Comparison of ENCODE assay signal across 10 cellular contexts in the genomic region with DNA sequence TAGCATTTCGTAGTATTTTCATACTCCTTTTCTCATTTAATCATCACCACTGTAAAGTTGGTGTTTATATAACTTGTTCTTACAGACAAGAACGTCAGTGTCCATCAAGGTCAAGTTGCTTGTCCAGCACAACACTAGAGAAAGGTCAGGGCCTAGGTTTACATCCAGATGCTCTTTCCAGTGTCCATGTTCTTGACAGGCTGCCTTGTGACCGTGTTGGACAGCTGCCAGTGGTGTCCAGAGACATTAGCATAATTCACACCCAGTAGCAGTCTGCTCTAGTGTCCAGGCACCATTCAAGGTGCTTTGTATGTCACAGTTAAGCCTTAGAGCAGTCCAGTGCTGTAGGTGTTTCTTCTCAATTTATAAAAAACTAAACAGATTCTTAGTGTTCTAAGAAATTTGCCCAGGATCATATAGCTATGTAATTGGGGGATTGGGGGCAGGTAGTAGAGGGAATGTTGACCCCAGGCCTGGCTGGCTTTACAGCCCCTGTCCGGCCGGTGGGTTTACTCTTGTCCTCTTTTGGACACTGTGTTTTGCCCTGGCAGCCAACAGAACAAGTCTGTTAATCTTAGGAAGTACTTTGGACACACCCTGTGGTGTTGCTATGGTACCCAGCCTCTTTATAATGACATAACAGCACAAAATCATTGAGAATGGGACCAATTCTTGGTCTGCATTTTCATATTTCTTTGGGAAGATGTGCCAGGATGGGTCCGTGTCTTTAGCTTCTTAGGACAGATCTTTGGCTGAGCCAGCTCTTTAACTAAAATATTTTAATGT. TPM values are rescaled to one million over a fixed set of nuclear protein-coding genes. Genes with fewer than 3 reads are reported as not detected.
DNase-seq lines count a peak whose midpoint lies in the region; ATAC-seq, FAIRE-seq and TF ChIP-seq lines count a peak whose summit lies in the region.
"Had no signal": no experiment of that assay in that cellular context is flagged by ENCODE, and none has a peak within 500 bp of the region (broad histone marks: within the 10 kb centered on the region; RNA-seq: fewer than 3 reads in every experiment).

No MANE protein-coding gene starts in this region.

- no peaks in the 10 kb centered on the region for H3K27me3 ChIP-seq in Peyer's patch
- no peaks in the 10 kb centered on the region for H3K27me3 ChIP-seq in osteoblast (ENCODE audit: insufficient read depth, low read length)

- H3K27ac ChIP-seq in Peyer's patch (peak overlapping the region in 3 of 4 donors; percentile 2 to 42 (median 29)), osteoblast (ENCODE audit: low read depth, low read length) (peak overlapping the region; percentile 6)
- H3K27ac ChIP-seq: HL-60 had no signal

- no peak for ATAC-seq in stimulated activated naive CD8-positive, alpha-beta T cell treated with anti-CD3 and anti-CD28 coated beads, Interleukin-15, amount 100 ng/mL, for 72 hours
- ATAC-seq in GM19035 (IDR thresholded peaks at IDR 0.05; ENCODE audit: unreplicated experiment), result no peak

- TF ChIP-seq CTCF in CD14-positive monocyte (IDR thresholded peaks at IDR 0.05) (no peak), Peyer's patch (IDR thresholded peaks at IDR 0.05) (no peak), osteoblast (IDR thresholded peaks at IDR 0.05; ENCODE audit: extremely low read depth, low read depth, low read length) (no peak)

- H3K36me3 Mint-ChIP-seq in CD14-positive monocyte, result peaks cover 39 to 58% of the 10 kb centered on the region in 2 donors

- H3K4me3 ChIP-seq in Peyer's patch (no peak overlapping the region), osteoblast (ENCODE audit: insufficient read depth, low read length) (no peak overlapping the region)

- H3K4me3 Mint-ChIP-seq in CD14-positive monocyte, result peak overlapping the region in 1 of 2 donors; percentile 57
- no peak overlapping the region for H3K4me3 Mint-ChIP-seq in stimulated activated naive CD8-positive, alpha-beta T cell treated with anti-CD3 and anti-CD28 coated beads, Interleukin-15, amount 100 ng/mL, for 72 hours

- no peak for FAIRE-seq in GM12892 (lab: Jason Lieb, UNC)

- H3K27ac Mint-ChIP-seq in CD14-positive monocyte, result peak overlapping the region; percentile 68 to 90 (median 74)
- peak overlapping the region in 1 of 2 donors; percentile 21 for H3K27ac Mint-ChIP-seq in stimulated activated naive CD8-positive, alpha-beta T cell treated with anti-CD3 and anti-CD28 coated beads, Interleukin-15, amount 100 ng/mL, for 72 hours

- intact Hi-C loops in CD14-positive monocyte (cut with micrococcal nuclease), result loop anchor here in 1 of 2 donors (10.0 kb wide), 1 partner anchor 105 kb away; no protein-coding TSS in a partner anchor

- peaks cover 0 to 7% (median 0%) of the 10 kb centered on the region in 3 donors for H3K36me3 ChIP-seq in Peyer's patch
- peaks cover 12% of the 10 kb centered on the region for H3K36me3 ChIP-seq in osteoblast (ENCODE audit: insufficient read depth, low read length)

- H3K9me3 ChIP-seq in Peyer's patch (no peaks in the 10 kb centered on the region), osteoblast (ENCODE audit: low read depth, low read length) (no peaks in the 10 kb centered on the region)

- H2AFZ ChIP-seq in osteoblast (ENCODE audit: low read length), result no peak overlapping the region

- H3K79me2 ChIP-seq in osteoblast (ENCODE audit: insufficient read depth, low read length), result peaks cover 98% of the 10 kb centered on the region

- peaks cover 50% of the 10 kb centered on the region for H3K4me1 Mint-ChIP-seq in CD14-positive monocyte
- peaks cover 94% of the 10 kb centered on the region for H3K4me1 Mint-ChIP-seq in stimulated activated naive CD8-positive, alpha-beta T cell treated with anti-CD3 and anti-CD28 coated beads, Interleukin-15, amount 100 ng/mL, for 72 hours

- H3K4me1 ChIP-seq in Peyer's patch (peaks cover 2 to 64% (median 7%) of the 10 kb centered on the region in 4 donors), osteoblast (ENCODE audit: insufficient read depth, low read length) (peaks cover 19% of the 10 kb centered on the region)

- H3K4me2 ChIP-seq in osteoblast (ENCODE audit: insufficient read depth, low read length), result no peak overlapping the region

- no peaks in the 10 kb centered on the region for H3K9me3 Mint-ChIP-seq in CD14-positive monocyte
- no peaks in the 10 kb centered on the region for H3K9me3 Mint-ChIP-seq in stimulated activated naive CD8-positive, alpha-beta T cell treated with anti-CD3 and anti-CD28 coated beads, Interleukin-15, amount 100 ng/mL, for 72 hours

- TF ChIP-seq POLR2A in Peyer's patch (IDR thresholded peaks at IDR 0.05) (no peak), GM12892 (IDR thresholded peaks at IDR 0.05; ENCODE audit: low read depth, low read length) (no peak)

- H3K27me3 Mint-ChIP-seq in CD14-positive monocyte (ENCODE audit: low read depth in 3 of 3), result peaks cover 0 to 2% (median 2%) of the 10 kb centered on the region in 3 donors
- H3K27me3 Mint-ChIP-seq in stimulated activated naive CD8-positive, alpha-beta T cell treated with anti-CD3 and anti-CD28 coated beads, Interleukin-15, amount 100 ng/mL, for 72 hours, result no peaks in the 10 kb centered on the region

- H4K20me1 ChIP-seq in osteoblast (ENCODE audit: insufficient read depth, low read length), result peaks cover 75% of the 10 kb centered on the region

- DNase-seq in CD14-positive monocyte (ENCODE audit: low spot score), result no peak
- peak in 1 of 3 donors; percentile 60 for DNase-seq in Peyer's patch
- peak; percentile 55 for DNase-seq in globus pallidus (ENCODE audit: low spot score)
- DNase-seq in osteoblast (ENCODE audit: insufficient read length, low spot score, missing footprints), result no peak
- DNase-seq in stimulated activated CD4-positive, alpha-beta T cell treated with anti-CD3 and anti-CD28 coated beads, Interleukin-4, amount 100 ng/mL, for 4 hours, result no peak
- DNase-seq in GM12892 (ENCODE audit: insufficient read length), result no peak
- no peak for DNase-seq in stimulated activated naive CD8-positive, alpha-beta T cell treated with anti-CD3 and anti-CD28 coated beads, Interleukin-15, amount 100 ng/mL, for 72 hours
- DNase-seq: NCI-H345 had no signal

RNA-seq across cellular contexts. Expression of gene STK35, which starts 8.0 kb away (rescaled TPM):
- 1 to 10 TPM; 1.2 to 2.0 TPM for polyA plus RNA-seq in CD14-positive monocyte
- 10 to 100 TPM; 24.3 to 39.6 (median 36.3) TPM for total RNA-seq in Peyer's patch
- total RNA-seq in osteoblast, result 18.0 and 21.4 TPM in 2 replicates
- polyA plus RNA-seq in GM12892 (2012; ENCODE audit: missing spikeins), result 5.9 TPM
